Comparison of ENCODE assay signal across 1 cellular context in the genomic region with DNA sequence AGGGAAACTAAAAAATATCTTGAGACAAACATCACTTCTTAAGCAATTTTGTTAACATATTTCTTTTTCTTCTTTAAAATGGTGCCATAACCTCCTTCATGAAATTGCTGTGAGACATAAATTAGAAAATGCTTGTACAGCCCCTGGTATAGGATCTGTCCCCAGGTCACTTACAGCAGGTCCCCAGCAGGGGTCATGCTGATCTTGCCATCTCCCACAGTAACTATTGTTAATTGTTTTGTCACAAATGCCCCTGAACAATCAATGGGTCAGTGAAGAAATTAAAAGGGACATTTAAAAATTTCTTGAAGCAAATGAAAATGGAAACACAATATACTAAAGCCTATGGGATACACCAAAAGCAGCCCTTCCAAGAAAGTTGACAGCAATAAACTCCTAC.
TF ChIP-seq lines count a peak whose summit lies in the region.

No MANE protein-coding gene starts in this region.

TF ChIP-seq in GM23338, 12 proteins besides CTCF, POLR2A, EP300 and RAD21:
- TF ChIP-seq, protein P1, sequence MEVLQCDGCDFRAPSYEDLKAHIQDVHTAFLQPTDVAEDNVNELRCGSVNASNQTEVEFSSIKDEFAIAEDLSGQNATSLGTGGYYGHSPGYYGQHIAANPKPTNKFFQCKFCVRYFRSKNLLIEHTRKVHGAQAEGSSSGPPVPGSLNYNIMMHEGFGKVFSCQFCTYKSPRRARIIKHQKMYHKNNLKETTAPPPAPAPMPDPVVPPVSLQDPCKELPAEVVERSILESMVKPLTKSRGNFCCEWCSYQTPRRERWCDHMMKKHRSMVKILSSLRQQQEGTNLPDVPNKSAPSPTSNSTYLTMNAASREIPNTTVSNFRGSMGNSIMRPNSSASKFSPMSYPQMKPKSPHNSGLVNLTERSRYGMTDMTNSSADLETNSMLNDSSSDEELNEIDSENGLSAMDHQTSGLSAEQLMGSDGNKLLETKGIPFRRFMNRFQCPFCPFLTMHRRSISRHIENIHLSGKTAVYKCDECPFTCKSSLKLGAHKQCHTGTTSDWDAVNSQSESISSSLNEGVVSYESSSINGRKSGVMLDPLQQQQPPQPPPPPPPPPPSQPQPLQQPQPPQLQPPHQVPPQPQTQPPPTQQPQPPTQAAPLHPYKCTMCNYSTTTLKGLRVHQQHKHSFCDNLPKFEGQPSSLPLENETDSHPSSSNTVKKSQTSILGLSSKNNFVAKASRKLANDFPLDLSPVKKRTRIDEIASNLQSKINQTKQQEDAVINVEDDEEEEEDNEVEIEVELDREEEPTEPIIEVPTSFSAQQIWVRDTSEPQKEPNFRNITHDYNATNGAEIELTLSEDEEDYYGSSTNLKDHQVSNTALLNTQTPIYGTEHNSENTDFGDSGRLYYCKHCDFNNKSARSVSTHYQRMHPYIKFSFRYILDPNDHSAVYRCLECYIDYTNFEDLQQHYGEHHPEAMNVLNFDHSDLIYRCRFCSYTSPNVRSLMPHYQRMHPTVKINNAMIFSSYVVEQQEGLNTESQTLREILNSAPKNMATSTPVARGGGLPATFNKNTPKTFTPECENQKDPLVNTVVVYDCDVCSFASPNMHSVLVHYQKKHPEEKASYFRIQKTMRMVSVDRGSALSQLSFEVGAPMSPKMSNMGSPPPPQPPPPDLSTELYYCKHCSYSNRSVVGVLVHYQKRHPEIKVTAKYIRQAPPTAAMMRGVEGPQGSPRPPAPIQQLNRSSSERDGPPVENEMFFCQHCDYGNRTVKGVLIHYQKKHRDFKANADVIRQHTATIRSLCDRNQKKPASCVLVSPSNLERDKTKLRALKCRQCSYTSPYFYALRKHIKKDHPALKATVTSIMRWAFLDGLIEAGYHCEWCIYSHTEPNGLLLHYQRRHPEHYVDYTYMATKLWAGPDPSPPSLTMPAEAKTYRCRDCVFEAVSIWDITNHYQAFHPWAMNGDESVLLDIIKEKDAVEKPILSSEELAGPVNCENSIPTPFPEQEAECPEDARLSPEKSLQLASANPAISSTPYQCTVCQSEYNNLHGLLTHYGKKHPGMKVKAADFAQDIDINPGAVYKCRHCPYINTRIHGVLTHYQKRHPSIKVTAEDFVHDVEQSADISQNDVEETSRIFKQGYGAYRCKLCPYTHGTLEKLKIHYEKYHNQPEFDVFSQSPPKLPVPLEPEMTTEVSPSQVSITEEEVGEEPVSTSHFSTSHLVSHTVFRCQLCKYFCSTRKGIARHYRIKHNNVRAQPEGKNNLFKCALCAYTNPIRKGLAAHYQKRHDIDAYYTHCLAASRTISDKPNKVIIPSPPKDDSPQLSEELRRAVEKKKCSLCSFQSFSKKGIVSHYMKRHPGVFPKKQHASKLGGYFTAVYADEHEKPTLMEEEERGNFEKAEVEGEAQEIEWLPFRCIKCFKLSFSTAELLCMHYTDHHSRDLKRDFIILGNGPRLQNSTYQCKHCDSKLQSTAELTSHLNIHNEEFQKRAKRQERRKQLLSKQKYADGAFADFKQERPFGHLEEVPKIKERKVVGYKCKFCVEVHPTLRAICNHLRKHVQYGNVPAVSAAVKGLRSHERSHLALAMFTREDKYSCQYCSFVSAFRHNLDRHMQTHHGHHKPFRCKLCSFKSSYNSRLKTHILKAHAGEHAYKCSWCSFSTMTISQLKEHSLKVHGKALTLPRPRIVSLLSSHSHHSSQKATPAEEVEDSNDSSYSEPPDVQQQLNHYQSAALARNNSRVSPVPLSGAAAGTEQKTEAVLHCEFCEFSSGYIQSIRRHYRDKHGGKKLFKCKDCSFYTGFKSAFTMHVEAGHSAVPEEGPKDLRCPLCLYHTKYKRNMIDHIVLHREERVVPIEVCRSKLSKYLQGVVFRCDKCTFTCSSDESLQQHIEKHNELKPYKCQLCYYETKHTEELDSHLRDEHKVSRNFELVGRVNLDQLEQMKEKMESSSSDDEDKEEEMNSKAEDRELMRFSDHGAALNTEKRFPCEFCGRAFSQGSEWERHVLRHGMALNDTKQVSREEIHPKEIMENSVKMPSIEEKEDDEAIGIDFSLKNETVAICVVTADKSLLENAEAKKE (CRISPR knock-in tag; IDR thresholded peaks at IDR 0.05), result no peak
- TF ChIP-seq, protein P2, sequence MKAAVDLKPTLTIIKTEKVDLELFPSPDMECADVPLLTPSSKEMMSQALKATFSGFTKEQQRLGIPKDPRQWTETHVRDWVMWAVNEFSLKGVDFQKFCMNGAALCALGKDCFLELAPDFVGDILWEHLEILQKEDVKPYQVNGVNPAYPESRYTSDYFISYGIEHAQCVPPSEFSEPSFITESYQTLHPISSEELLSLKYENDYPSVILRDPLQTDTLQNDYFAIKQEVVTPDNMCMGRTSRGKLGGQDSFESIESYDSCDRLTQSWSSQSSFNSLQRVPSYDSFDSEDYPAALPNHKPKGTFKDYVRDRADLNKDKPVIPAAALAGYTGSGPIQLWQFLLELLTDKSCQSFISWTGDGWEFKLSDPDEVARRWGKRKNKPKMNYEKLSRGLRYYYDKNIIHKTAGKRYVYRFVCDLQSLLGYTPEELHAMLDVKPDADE (IDR thresholded peaks at IDR 0.05), result no peak
- TF ChIP-seq JUNB (IDR thresholded peaks at IDR 0.05; ENCODE audit: unreplicated experiment) (no peak), STAT1 (IDR thresholded peaks at IDR 0.05; ENCODE audit: unreplicated experiment) (no peak), EZH2 (IDR thresholded peaks at IDR 0.05; ENCODE audit: low read depth, unreplicated experiment) (no peak), CREB1 (CRISPR knock-in tag; IDR thresholded peaks at IDR 0.05; ENCODE audit: low read depth) (no peak), ZNF331 (CRISPR knock-in tag; IDR thresholded peaks at IDR 0.05; ENCODE audit: low read depth) (no peak), EZH2phosphoT487 (IDR thresholded peaks at IDR 0.05; ENCODE audit: unreplicated experiment) (no peak), POLR2AphosphoS5 (IDR thresholded peaks at IDR 0.05; ENCODE audit: low read depth) (no peak), NANOG (IDR thresholded peaks at IDR 0.05; ENCODE audit: borderline replicate concordance) (no peak), ZNF114 (CRISPR knock-in tag; IDR thresholded peaks at IDR 0.05) (no peak)
